20 cellular contexts compared by ENCODE assay signal in the genomic region with DNA sequence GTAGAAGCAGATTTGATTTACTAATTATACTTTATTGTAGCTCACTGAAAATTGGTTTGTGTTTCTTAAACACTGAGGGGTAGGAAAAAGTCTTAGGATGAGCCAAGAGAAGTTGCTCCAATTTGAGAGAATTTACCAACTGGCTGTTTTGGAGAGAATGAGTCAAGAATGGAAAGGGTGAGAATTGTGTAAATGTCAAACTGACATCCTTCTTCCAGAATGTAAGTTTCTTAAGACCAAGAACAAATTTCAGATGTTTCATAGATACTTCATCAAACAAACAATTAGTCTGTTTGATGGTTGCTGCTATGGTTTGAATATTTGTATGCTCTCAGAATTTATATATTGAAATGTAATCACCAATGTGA.
DNase-seq lines count a peak whose midpoint lies in the region; ATAC-seq and TF ChIP-seq lines count a peak whose summit lies in the region.
"Had no signal": no experiment of that assay in that cellular context is flagged by ENCODE, and none has a peak within 500 bp of the region (broad histone marks: within the 10 kb centered on the region; RNA-seq: fewer than 3 reads in every experiment).

No MANE protein-coding gene starts in this region.

- no peaks in the 10 kb centered on the region for H3K36me3 ChIP-seq in colonic mucosa
- H3K36me3 ChIP-seq: BLaER1, HAP-1, neutrophil had no signal

- in situ Hi-C loops in ACHN (cut with HindIII; ENCODE audit: low pct_ligation_motif_present, low pct_unique_long_range_greater_than_20kb, low sequenced_read_pairs): no loop called here

- H3K27ac ChIP-seq in colonic mucosa: no peak overlapping the region
- H3K27ac ChIP-seq: BLaER1, KMS-11, neutrophil, stomach, uterus had no signal

- H3K4me3 ChIP-seq in AG09309 (ENCODE audit: control insufficient read depth, low read depth, low read length): no peak overlapping the region
- H3K4me3 ChIP-seq in epithelial cell of esophagus (ENCODE audit: low read length): no peak overlapping the region
- H3K4me3 ChIP-seq in colonic mucosa: no peak overlapping the region
- H3K4me3 ChIP-seq: BLaER1, HAP-1, mucosa of descending colon, stomach, uterus had no signal

- H3K4me1 ChIP-seq in colonic mucosa: no peaks in the 10 kb centered on the region
- H3K4me1 ChIP-seq: BLaER1, HAP-1, stomach, uterus had no signal

- intact Hi-C loops in colonic mucosa (cut with DNase I): no loop called here

- no peaks in the 10 kb centered on the region for H3K27me3 ChIP-seq in colonic mucosa
- H3K27me3 ChIP-seq: BLaER1, stomach, uterus had no signal

- DNase-seq in AG09309 (ENCODE audit: low read depth): peak; percentile 66
- peak; percentile 88 for DNase-seq in HS-5 (ENCODE audit: low read depth)
- peak; percentile 21 for DNase-seq in epithelial cell of esophagus (ENCODE audit: low read depth)
- DNase-seq in omental fat pad (ENCODE audit: low spot score): no peak
- DNase-seq in germinal center (ENCODE audit: low spot score): no peak
- DNase-seq in ACHN: no peak
- no peak for DNase-seq in colonic mucosa
- no peak for DNase-seq in SHP77 treated with DMSO at 0.1 percent for 48 hours (lab: John Stamatoyannopoulos, UW)
- DNase-seq: activated CD4-positive, alpha-beta T cell treated with anti-CD3 and anti-CD28 coated beads for 1 hour; dermis blood vessel endothelial cell; mucosa of descending colon; right cardiac atrium; stimulated activated CD4-positive, alpha-beta T cell treated with anti-CD3 and anti-CD28 coated beads, Interleukin-1b, Interleukin-23, amount 100 ng/mL, for 48 hours; stomach; T-helper 9 cell; uterus had no signal

- H3K9ac ChIP-seq in colonic mucosa (ENCODE audit: low read depth in 2 of 2, low read length in 2 of 2): no peak overlapping the region
- H3K9ac ChIP-seq: BLaER1, KMS-11 had no signal

- ATAC-seq in omental fat pad (ENCODE audit: low FRiP score): peak; percentile 48
- ATAC-seq: mucosa of descending colon, right cardiac atrium had no signal

- H3K9me3 ChIP-seq in colonic mucosa: no peaks in the 10 kb centered on the region
- H3K9me3 ChIP-seq: HAP-1, mucosa of descending colon, neutrophil, uterus had no signal

- TF ChIP-seq CTCF in AG09309 (IDR thresholded peaks at IDR 0.05; ENCODE audit: control insufficient read depth, insufficient read depth, low read depth, low read length, missing control alignments) (no peak), epithelial cell of esophagus (IDR thresholded peaks at IDR 0.05; ENCODE audit: insufficient read depth, low read depth, low read length, missing control alignments) (no peak), omental fat pad (IDR thresholded peaks at IDR 0.05) (no peak), colonic mucosa (IDR thresholded peaks at IDR 0.05) (no peak)

Comparison
In these comparisons a context has a peak if more than half of its experiments do, and no peak if none do; other contexts are left out.
1. DNase-seq: peak in AG09309 (single experiment), HS-5 (single experiment) and epithelial cell of esophagus (single experiment); none in omental fat pad (single experiment), germinal center (single experiment), ACHN (single experiment), colonic mucosa (single experiment) and SHP77 treated with DMSO at 0.1 percent for 48 hours (single experiment).